Comparison of ENCODE assay signal across 8 cellular contexts in the genomic region with DNA sequence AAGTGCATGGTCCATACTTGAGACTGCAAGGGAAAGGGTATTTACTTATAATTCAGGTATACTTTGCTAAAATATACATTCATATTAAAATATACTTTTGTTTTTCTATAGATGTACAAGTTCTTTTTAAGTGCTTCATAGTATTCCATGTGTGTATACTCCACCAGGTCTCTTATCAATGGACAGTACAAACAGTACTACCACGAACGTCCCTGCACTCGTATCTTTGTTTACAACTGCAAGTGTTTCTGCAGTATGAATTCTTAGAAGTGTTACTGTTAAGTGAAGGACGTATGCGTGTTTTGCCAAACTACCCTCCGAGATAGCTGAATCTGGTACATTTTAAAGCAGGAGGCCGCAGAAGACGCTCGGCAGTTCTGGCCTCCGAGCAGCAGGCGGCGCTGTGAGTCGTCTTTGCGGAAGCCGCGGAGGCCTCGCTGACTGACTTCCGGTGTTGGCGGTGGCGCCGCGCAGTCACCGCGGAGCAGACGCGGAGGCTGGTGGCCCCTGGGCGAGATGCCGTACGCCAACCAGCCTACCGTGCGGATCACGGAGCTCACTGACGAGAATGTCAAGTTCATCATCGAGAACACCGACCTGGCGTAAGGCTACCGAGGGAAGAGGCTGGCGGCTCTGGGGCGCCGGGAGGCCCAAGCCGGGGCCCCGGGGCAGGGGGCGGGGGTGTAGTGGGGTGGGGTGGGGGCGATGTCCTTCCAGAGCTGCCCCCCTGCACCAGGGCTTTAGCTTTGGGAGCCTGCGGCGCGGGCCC. TPM values are rescaled to one million over a fixed set of nuclear protein-coding genes. Genes with fewer than 3 reads are reported as not detected.
A peak's percentile ranks its signal among the peaks of the same experiment; 100 is the strongest.
DNase-seq lines count a peak whose midpoint lies in the region; ATAC-seq and TF ChIP-seq lines count a peak whose summit lies in the region.

A gene (plus strand): TSS at position 471 of the 769 bp plus-strand sequence. CDS start 46 bp downstream, at position 517.

- no peaks in the 10 kb centered on the region for H4K20me1 ChIP-seq in H9 (ENCODE audit: control insufficient read depth, insufficient read depth, insufficient read length)

- H3K23me2 ChIP-seq in H9 (ENCODE audit: insufficient read length, low read depth, low read length, poor library complexity, severe bottlenecking), result peaks cover 4% of the 10 kb centered on the region

- H3K36me3 Mint-ChIP-seq in H9 (ENCODE audit: insufficient read depth in 1 of 3, low read depth in 3 of 3) (peaks cover 19 to 78% (median 43%) of the 10 kb centered on the region in 3 experiments; a peak in 6 of 7 replicates), osteocyte (ENCODE audit: unreplicated experiment) (peaks cover 25% of the 10 kb centered on the region)

- no peak within 1 kb of the TSS for H2AK5ac ChIP-seq in H9 (ENCODE audit: insufficient read length, low read length)

- no peaks in the 10 kb centered on the region for H3K27me3 Mint-ChIP-seq in H9 (ENCODE audit: low read depth)
- no peaks in the 10 kb centered on the region for H3K27me3 Mint-ChIP-seq in osteocyte (ENCODE audit: unreplicated experiment)

- no peak within 1 kb of the TSS for H3K18ac ChIP-seq in H9 (ENCODE audit: insufficient read length, low read depth, low read length)

- H3K56ac ChIP-seq in H9 (ENCODE audit: insufficient read length, low read depth, low read length), result no peak within 1 kb of the TSS

- H3K4me2 ChIP-seq in H9 (ENCODE audit: insufficient read depth, insufficient read length, low read length), result peak within 1 kb of the TSS; percentile 91

- H3K4me3 ChIP-seq in MG63, result peak within 1 kb of the TSS; percentile 84
- H3K4me3 ChIP-seq in SK-N-MC, result peak within 1 kb of the TSS; percentile 79
- peak within 1 kb of the TSS; percentile 86 for H3K4me3 ChIP-seq in thoracic aorta

- H3K14ac ChIP-seq in H9 (ENCODE audit: insufficient read depth, low read length), result peak within 1 kb of the TSS; percentile 85; the same call in 1 of the 2 replicates

- H2BK5ac ChIP-seq in H9 (ENCODE audit: insufficient read length, low read length), result no peak within 1 kb of the TSS

- H3K9ac ChIP-seq in H9 (ENCODE audit: extremely low read depth, insufficient read length, low read length) (peak within 1 kb of the TSS; percentile 94), SK-N-MC (ENCODE audit: insufficient read length) (peak within 1 kb of the TSS; percentile 80)

- H3T11ph ChIP-seq in H9 (ENCODE audit: low read length), result no peak within 1 kb of the TSS

- H3K27me3 ChIP-seq in H9 (ENCODE audit: insufficient read depth, low read length) (no peaks in the 10 kb centered on the region), MG63 (no peaks in the 10 kb centered on the region), thoracic aorta (replicated peaks; ENCODE audit: insufficient read depth) (no peaks in the 10 kb centered on the region)

- H2AFZ ChIP-seq in H9 (ENCODE audit: low read length), result no peak within 1 kb of the TSS

- H3K36me3 ChIP-seq in MG63 (peaks cover 82% of the 10 kb centered on the region), SK-N-MC (ENCODE audit: insufficient read depth, low read length) (peaks cover 24% of the 10 kb centered on the region), thoracic aorta (peaks cover 40% of the 10 kb centered on the region)

- no peak within 1 kb of the TSS for H2BK15ac ChIP-seq in H9 (ENCODE audit: low read depth, low read length)

- no peaks in the 10 kb centered on the region for H3K4me1 ChIP-seq in H9 (ENCODE audit: insufficient read depth, low read length)
- peaks cover 11 to 20% of the 10 kb centered on the region in 2 donors for H3K4me1 ChIP-seq in thoracic aorta (ENCODE audit: control insufficient read depth in 1 of 2, low read depth in 2 of 2)

- ATAC-seq in thoracic aorta (ENCODE audit: insufficient number of reproducible peaks, low FRiP score, low read depth), result peak; percentile 83

- no peak within 1 kb of the TSS for H4K91ac ChIP-seq in H9 (ENCODE audit: insufficient read length, low read depth, low read length)

- H4K8ac ChIP-seq in H9 (replicated peaks; ENCODE audit: insufficient read length, low read depth, low read length), result peak within 1 kb of the TSS; percentile 53

- no peak within 1 kb of the TSS for H2BK120ac ChIP-seq in H9 (ENCODE audit: low read depth, low read length, poor library complexity, severe bottlenecking)

- peaks cover 3 to 6% of the 10 kb centered on the region in 2 experiments for H3K4me1 Mint-ChIP-seq in H9
- peaks cover 15% of the 10 kb centered on the region for H3K4me1 Mint-ChIP-seq in osteocyte (ENCODE audit: unreplicated experiment)

- H3K79me2 ChIP-seq in H9 (ENCODE audit: insufficient read depth, low read length), result peaks cover 7% of the 10 kb centered on the region; the same call in 1 of the 2 replicates

- H2BK12ac ChIP-seq in H9 (ENCODE audit: insufficient read length, low read depth, low read length), result no peak within 1 kb of the TSS

- DNase-seq in GM03348 (ENCODE audit: low spot score), result peak; percentile 94
- DNase-seq in H9, result peak; percentile 85
- DNase-seq in MG63, result peak; percentile 96
- DNase-seq in SK-N-MC (ENCODE audit: low read depth, low spot score), result no peak
- DNase-seq in activated naive CD4-positive, alpha-beta T cell treated with anti-CD3 and anti-CD28 coated beads, Interleukin-2, amount 50 U/mL, for 16 hours, result peak; percentile 94
- DNase-seq in glomerular endothelial cell (ENCODE audit: extremely low read depth, low read depth, low spot score), result peak; percentile 36
- peak; percentile 97 for DNase-seq in osteocyte (ENCODE audit: extremely low spot score, unreplicated experiment)
- DNase-seq in thoracic aorta (ENCODE audit: low spot score), result peak; percentile 45

- H3K9me3 Mint-ChIP-seq in H9 (no peaks in the 10 kb centered on the region), osteocyte (ENCODE audit: unreplicated experiment) (no peaks in the 10 kb centered on the region)

- no peaks in the 10 kb centered on the region for H3K79me1 ChIP-seq in H9 (ENCODE audit: insufficient read depth, low read depth, low read length, poor library complexity, severe bottlenecking)

- H3K27ac ChIP-seq in H9 (ENCODE audit: insufficient read length, low read depth, low read length) (no peak within 1 kb of the TSS), SK-N-MC (no peak within 1 kb of the TSS), thoracic aorta (peak within 1 kb of the TSS; percentile 62 to 78)

- H4K5ac ChIP-seq in H9 (ENCODE audit: insufficient read length, low read depth, low read length), result no peak within 1 kb of the TSS

- TF ChIP-seq CTCF in H9 (conservative IDR thresholded peaks at IDR 0.05) (peak; percentile 97), osteocyte (IDR thresholded peaks at IDR 0.05) (peak; percentile 97), thoracic aorta (IDR thresholded peaks at IDR 0.05) (peak; percentile 93)

- H3K9me3 ChIP-seq in H9 (ENCODE audit: control insufficient read depth, low read depth, low read length) (no peaks in the 10 kb centered on the region), MG63 (no peaks in the 10 kb centered on the region), SK-N-MC (ENCODE audit: low read depth, low read length) (no peaks in the 10 kb centered on the region), thoracic aorta (no peaks in the 10 kb centered on the region)

- H3K4ac ChIP-seq in H9 (ENCODE audit: low read depth, low read length), result no peak within 1 kb of the TSS

- H2BK20ac ChIP-seq in H9 (ENCODE audit: low read depth, low read length, poor library complexity, severe bottlenecking), result no peak within 1 kb of the TSS

- H3K23ac ChIP-seq in H9 (ENCODE audit: insufficient read length, low read depth, low read length), result no peak within 1 kb of the TSS

- H3K27ac Mint-ChIP-seq in H9 (peak within 1 kb of the TSS; percentile 92 to 100 (median 100)), osteocyte (ENCODE audit: unreplicated experiment) (peak within 1 kb of the TSS; percentile 98)

- H3K4me3 Mint-ChIP-seq in H9 (peak within 1 kb of the TSS; percentile 99 to 100), osteocyte (ENCODE audit: unreplicated experiment) (peak within 1 kb of the TSS; percentile 100)

- no CpG with 5 or more reads among the region's 47 CpGs for WGBS in H9 (ENCODE audit: extremely low coverage, insufficient read length, low lambda C conversion rate)

RNA-seq across cellular contexts. Expression of the gene that starts here (rescaled TPM):
- total RNA-seq in H9 (2021) (85.6 and 86.0 TPM in 2 replicates), glomerular endothelial cell (87.5 and 99.6 TPM in 2 replicates), osteocyte (46.8 and 47.8 TPM in 2 replicates), thoracic aorta (100 to 1,000 TPM; 110 to 130 TPM)
- total RNA-seq in MG63 (2014; rRNA removed; shearing (Covaris generic); ENCODE audit: low replicate concordance), result 482 TPM in 2 replicates

Comparison
In these comparisons a context has a peak if more than half of its experiments do, and no peak if none do; other contexts are left out.
1. H3K27ac ChIP-seq: peak in thoracic aorta (2 of 2); none in H9 (single experiment) and SK-N-MC (single experiment).
2. Peak in every context shown above with its lines, with median percentiles within 50 percentile points of each other: CTCF ChIP-seq and H3K4me3 ChIP-seq.